Comparison of ENCODE assay signal across 31 cellular contexts in the genomic region with DNA sequence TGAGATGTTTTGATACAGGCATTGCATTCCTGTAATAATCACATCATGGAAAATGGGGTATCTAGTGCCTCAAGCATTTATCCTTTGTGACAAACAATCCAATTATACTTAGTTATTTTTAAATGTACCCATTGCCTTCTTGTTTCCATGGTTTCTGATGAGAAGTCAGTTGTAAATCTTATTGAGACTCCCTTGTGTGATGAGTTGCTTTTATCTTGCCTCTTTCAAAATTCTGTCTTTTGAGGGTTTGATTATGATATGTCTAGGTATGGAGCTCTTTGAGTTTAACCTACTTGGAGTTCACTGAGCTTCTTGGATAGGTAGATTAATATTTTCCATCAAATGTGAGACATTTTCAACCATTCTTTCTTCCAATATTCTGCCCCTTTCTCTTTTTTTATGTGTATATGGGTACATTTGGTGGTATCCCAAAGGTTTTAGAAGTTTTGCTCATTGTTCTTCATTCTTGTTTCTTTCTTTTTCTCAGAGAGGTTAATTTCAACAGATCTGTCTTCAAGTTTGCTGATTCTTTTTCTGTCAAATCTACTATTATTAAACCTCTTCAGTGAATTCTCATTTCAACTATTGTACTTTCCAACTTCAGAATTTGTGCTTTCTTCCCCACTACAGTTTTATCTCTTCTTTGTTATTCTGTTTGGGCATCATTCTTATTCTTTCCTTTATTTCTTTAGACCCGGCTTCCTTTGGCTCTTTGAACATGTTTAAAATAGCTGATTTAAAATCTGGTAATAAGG. TPM values are rescaled to one million over a fixed set of nuclear protein-coding genes. Genes with fewer than 3 reads are reported as not detected.
"Had no signal": no experiment of that assay in that cellular context is flagged by ENCODE, and none has a peak within 500 bp of the region (broad histone marks: within the 10 kb centered on the region; RNA-seq: fewer than 3 reads in every experiment).

No MANE protein-coding gene starts in this region.

- H3K27me3 ChIP-seq: adrenal gland had no signal

- H2AFZ ChIP-seq: PC-9 had no signal

- FAIRE-seq: bronchial epithelial cell, RCC 7860 had no signal

- H3K27ac ChIP-seq: adrenal gland, PC-9, RWPE1 had no signal

- H3K4me1 Mint-ChIP-seq: activated CD4-positive, alpha-beta T cell treated with anti-CD3 and anti-CD28 coated beads for 36 hours; activated CD4-positive, alpha-beta T cell treated with anti-CD3 and anti-CD28 coated beads, Interleukin-2, amount 10 ng/mL, durations not matched to agents 7 days and 5 days; brain had no signal

- DNase-seq: activated CD4-positive, alpha-beta T cell treated with anti-CD3 and anti-CD28 coated beads for 36 hours; activated CD4-positive, alpha-beta T cell treated with anti-CD3 and anti-CD28 coated beads, Interleukin-2, amount 10 ng/mL, durations not matched to agents 7 days and 5 days; activated CD4-positive, alpha-beta T cell treated with anti-CD3 and anti-CD28 coated beads, Interleukin-2, amount 50 U/mL, for 48 hours; activated CD8-positive, alpha-beta T cell treated with anti-CD3 and anti-CD28 coated beads, Interleukin-2, amount 10 ng/mL, durations not matched to agents 7 days and 5 days; activated gamma-delta T cell treated with Interleukin-2 at 50 U/mL for 16 hours; activated naive CD4-positive, alpha-beta T cell treated with anti-CD3 and anti-CD28 coated beads for 36 hours; activated T-cell treated with anti-CD3 and anti-CD28 coated beads, Interleukin-2, amount 50 U/mL, for 24 hours; caudate nucleus; cerebellar nuclear complex; Karpas-422; MV-4-11; NCI-H1092; NCI-H1417; NCI-H146; NCI-H187; NCI-H2029 treated with DMSO at 0.1 percent for 48 hours; NCI-H2107; NCI-H345; NCI-H524 treated with DMSO at 0.1 percent for 48 hours; PC-9; SW 1271; T-helper 1 cell; T-helper 2 cell; T-helper 9 cell had no signal

- H3K4me3 Mint-ChIP-seq: activated CD4-positive, alpha-beta T cell treated with anti-CD3 and anti-CD28 coated beads for 36 hours; activated CD4-positive, alpha-beta T cell treated with anti-CD3 and anti-CD28 coated beads, Interleukin-2, amount 10 ng/mL, durations not matched to agents 7 days and 5 days; activated CD8-positive, alpha-beta T cell treated with anti-CD3 and anti-CD28 coated beads, Interleukin-2, amount 10 ng/mL, durations not matched to agents 7 days and 5 days; activated naive CD4-positive, alpha-beta T cell treated with anti-CD3 and anti-CD28 coated beads for 36 hours; activated T-cell treated with anti-CD3 and anti-CD28 coated beads, Interleukin-2, amount 50 U/mL, for 24 hours; brain had no signal

- H3K4me3 ChIP-seq: adrenal gland, PC-9 had no signal

- H3K4me2 ChIP-seq: PC-9 had no signal

- H3K27ac Mint-ChIP-seq: activated CD4-positive, alpha-beta T cell treated with anti-CD3 and anti-CD28 coated beads for 36 hours; activated CD4-positive, alpha-beta T cell treated with anti-CD3 and anti-CD28 coated beads, Interleukin-2, amount 10 ng/mL, durations not matched to agents 7 days and 5 days; activated CD8-positive, alpha-beta T cell treated with anti-CD3 and anti-CD28 coated beads, Interleukin-2, amount 10 ng/mL, durations not matched to agents 7 days and 5 days; activated naive CD4-positive, alpha-beta T cell treated with anti-CD3 and anti-CD28 coated beads for 36 hours; activated naive CD4-positive, alpha-beta T cell treated with anti-CD3 and anti-CD28 coated beads, Interleukin-2, amount 50 U/mL, for 72 hours; activated T-cell treated with anti-CD3 and anti-CD28 coated beads, Interleukin-2, amount 50 U/mL, for 24 hours; brain had no signal

- H3K9me3 ChIP-seq: adrenal gland had no signal

- H3K27me3 Mint-ChIP-seq: activated CD4-positive, alpha-beta T cell treated with anti-CD3 and anti-CD28 coated beads for 36 hours; activated CD4-positive, alpha-beta T cell treated with anti-CD3 and anti-CD28 coated beads, Interleukin-2, amount 10 ng/mL, durations not matched to agents 7 days and 5 days; activated T-cell treated with anti-CD3 and anti-CD28 coated beads, Interleukin-2, amount 50 U/mL, for 24 hours; brain had no signal

- H3K4me1 ChIP-seq: adrenal gland had no signal

RNA-seq across cellular contexts. Expression of a gene that starts 17.1 kb away (rescaled TPM):
- total RNA-seq: MCF 10A had no signal
